ENCODE assay signal across 8 cellular contexts in genomic region chr10:43689618-43689954, GRCh38. TPM values are rescaled to one million over a fixed set of nuclear protein-coding genes. Genes with fewer than 3 reads are reported as not detected.
DNase-seq lines count a peak whose midpoint lies in the region; ATAC-seq and TF ChIP-seq lines count a peak whose summit lies in the region.

No MANE protein-coding gene starts in this region.

- H3K9me2 ChIP-seq in OCI-LY7 (ENCODE audit: insufficient read depth, low read length) = no peaks in the 10 kb centered on the region

- no peak for TF ChIP-seq CTCF in CD4-positive, alpha-beta T cell (IDR thresholded peaks at IDR 0.05)
- TF ChIP-seq CTCF in KMS-11 (conservative IDR thresholded peaks at IDR 0.05; ENCODE audit: low read depth, low read length) (no peak), OCI-LY7 (conservative IDR thresholded peaks at IDR 0.05; ENCODE audit: low read length) (no peak)

- CTCF ChIA-PET in CD4-positive, alpha-beta T cell (lab: Charles Lee) = interaction anchor here (0.5 to 1.3 kb wide), 8 partner anchors 9 to 1179 kb away, joined by 3 to 9 read pairs (median 4); partner anchors contain the start of gene ZNF32
- CTCF ChIA-PET in OCI-LY7 (lab: Charles Lee; ENCODE audit: unreplicated experiment) = interaction anchor here (0.6 kb wide), 1 partner anchor 376 kb away, joined by 4 read pairs; no protein-coding TSS in a partner anchor

- peaks cover 25% of the 10 kb centered on the region for H3K27me3 Mint-ChIP-seq in CD4-positive, alpha-beta T cell
- peaks cover 10% of the 10 kb centered on the region for H3K27me3 Mint-ChIP-seq in activated naive CD8-positive, alpha-beta T cell

- no peak overlapping the region for H3K27ac ChIP-seq in CD4-positive, alpha-beta T cell (ENCODE audit: low read depth, low read length)
- H3K27ac ChIP-seq in KMS-11 = no peak overlapping the region
- H3K27ac ChIP-seq in rectal smooth muscle tissue (ENCODE audit: low read depth, low read length) = peak overlapping the region; percentile 73
- H3K27ac ChIP-seq in OCI-LY7 (ENCODE audit: low read depth, low read length, poor library complexity, severe bottlenecking) = no peak overlapping the region

- POLR2A ChIA-PET in CD4-positive, alpha-beta T cell (lab: Charles Lee) = interaction anchor here (1.7 kb wide), 1 partner anchor 41 kb away, joined by 9 read pairs; the partner anchor contains the start of gene ZNF32
- POLR2A ChIA-PET in OCI-LY7 (lab: Charles Lee) = no interaction called here

- intact Hi-C loops in CD4-positive, alpha-beta T cell (cut with DNase I, micrococcal nuclease) = no loop called here
- intact Hi-C loops in left cardiac atrium (cut with DNase I) = loop anchor here in 1 of 2 donors (10.0 kb wide), 1 partner anchor 625 kb away; no protein-coding TSS in a partner anchor
- intact Hi-C loops in OCI-LY7 (cut with micrococcal nuclease; ENCODE audit: unreplicated experiment) = no loop called here

- peak; percentile 40 for ATAC-seq in CD4-positive, alpha-beta T cell (ENCODE audit: poor library complexity)
- peak; percentile 51 for ATAC-seq in GM19372 (IDR thresholded peaks at IDR 0.05; ENCODE audit: low read depth, unreplicated experiment)
- peak; percentile 84 to 91 for ATAC-seq in left cardiac atrium

- H3K4me1 ChIP-seq in KMS-11 (ENCODE audit: low read depth, poor library complexity, severe bottlenecking) (no peaks in the 10 kb centered on the region), rectal smooth muscle tissue (ENCODE audit: control insufficient read depth, insufficient read depth, low read length) (peaks cover 3% of the 10 kb centered on the region), OCI-LY7 (ENCODE audit: insufficient read depth, low read length, poor library complexity, severe bottlenecking) (no peaks in the 10 kb centered on the region)

- H3K36me3 ChIP-seq in KMS-11 (ENCODE audit: insufficient read depth) (no peaks in the 10 kb centered on the region), rectal smooth muscle tissue (ENCODE audit: control insufficient read depth, insufficient read depth, low read length) (no peaks in the 10 kb centered on the region), OCI-LY7 (ENCODE audit: insufficient read depth, low read length) (no peaks in the 10 kb centered on the region)

- H3K4me2 ChIP-seq in KMS-11 (no peak overlapping the region), OCI-LY7 (ENCODE audit: low read length) (no peak overlapping the region)

- peak in 3 of 10 experiments; percentile 13 to 47 (median 25) for DNase-seq in CD4-positive, alpha-beta T cell
- DNase-seq in left cardiac atrium (peak; percentile 80), putamen (ENCODE audit: low spot score) (no peak), OCI-LY7 (ENCODE audit: low spot score) (no peak)

- H3K9me3 Mint-ChIP-seq in CD4-positive, alpha-beta T cell = no peaks in the 10 kb centered on the region
- H3K9me3 Mint-ChIP-seq in activated naive CD8-positive, alpha-beta T cell (ENCODE audit: low read depth) = no peaks in the 10 kb centered on the region

- H2AFZ ChIP-seq in KMS-11 (ENCODE audit: low read depth) (peak overlapping the region; percentile 49), OCI-LY7 (ENCODE audit: low read length) (no peak overlapping the region)

- H3K79me2 ChIP-seq in KMS-11 (ENCODE audit: insufficient read depth, low read depth) = no peaks in the 10 kb centered on the region
- no peaks in the 10 kb centered on the region for H3K79me2 ChIP-seq in OCI-LY7 (ENCODE audit: insufficient read depth, low read depth, low read length)

- H3K4me1 Mint-ChIP-seq in CD4-positive, alpha-beta T cell (ENCODE audit: low read depth) = peaks cover 6% of the 10 kb centered on the region
- H3K4me1 Mint-ChIP-seq in activated naive CD8-positive, alpha-beta T cell (ENCODE audit: low read depth) = peaks cover 7% of the 10 kb centered on the region

- no peaks in the 10 kb centered on the region for H3K9me3 ChIP-seq in CD4-positive, alpha-beta T cell (ENCODE audit: control insufficient read depth, low read length)
- H3K9me3 ChIP-seq in OCI-LY7 (ENCODE audit: low read length) = no peaks in the 10 kb centered on the region

- H3K4me3 Mint-ChIP-seq in CD4-positive, alpha-beta T cell = peak overlapping the region; percentile 88
- peak overlapping the region; percentile 88 for H3K4me3 Mint-ChIP-seq in activated naive CD8-positive, alpha-beta T cell

- H3K9ac ChIP-seq in KMS-11 = no peak overlapping the region
- peak overlapping the region; percentile 47 for H3K9ac ChIP-seq in rectal smooth muscle tissue (ENCODE audit: low read length)

- no peaks in the 10 kb centered on the region for H4K20me1 ChIP-seq in KMS-11 (ENCODE audit: insufficient read depth)
- H4K20me1 ChIP-seq in OCI-LY7 (ENCODE audit: insufficient read depth, low read length) = no peaks in the 10 kb centered on the region

- H3K4me3 ChIP-seq in KMS-11 (IDR thresholded peaks at IDR 0.05; ENCODE audit: insufficient read depth, low read depth, low read length) (no peak overlapping the region), rectal smooth muscle tissue (ENCODE audit: low read length) (peak overlapping the region; percentile 69), OCI-LY7 (ENCODE audit: low read depth, low read length, poor library complexity, severe bottlenecking) (no peak overlapping the region)

- no peaks in the 10 kb centered on the region for H3K36me3 Mint-ChIP-seq in CD4-positive, alpha-beta T cell (ENCODE audit: low read depth)
- H3K36me3 Mint-ChIP-seq in activated naive CD8-positive, alpha-beta T cell = no peaks in the 10 kb centered on the region

- H3K27ac Mint-ChIP-seq in CD4-positive, alpha-beta T cell = no peak overlapping the region
- H3K27ac Mint-ChIP-seq in activated naive CD8-positive, alpha-beta T cell = peak overlapping the region; percentile 30

- H3K27me3 ChIP-seq in CD4-positive, alpha-beta T cell (ENCODE audit: control insufficient read depth, insufficient read depth, low read length) = peaks cover 12% of the 10 kb centered on the region
- H3K27me3 ChIP-seq in KMS-11 (ENCODE audit: insufficient read depth, low read depth) (no peaks in the 10 kb centered on the region), rectal smooth muscle tissue (ENCODE audit: control insufficient read depth, insufficient read depth, low read length) (no peaks in the 10 kb centered on the region)

- no TSS peak for BruUV-seq in OCI-LY7 (replicated peaks; lab: Mats Ljungman, UMichigan)

RNA-seq across cellular contexts. Expression of gene ZNF32, which starts 40.9 kb away (rescaled TPM):
- 10 to 100 TPM; 18.7 to 19.5 TPM for total RNA-seq in CD4-positive, alpha-beta T cell
- total RNA-seq in left cardiac atrium = 10 to 100 TPM; 41.3 to 41.6 TPM
- not detected in 2 replicates for total RNA-seq in OCI-LY7 (2014; rRNA removed; shearing (Covaris generic))
- not detected in 2 replicates for total RNA-seq in OCI-LY7 (2022)

Comparison
In these comparisons a context has a peak if more than half of its experiments do, and no peak if none do; other contexts are left out.
1. RNA of gene ZNF32, which starts 40.9 kb away (total RNA-seq): 41.3 to 41.6 TPM in left cardiac atrium and 18.7 to 19.5 TPM in CD4-positive, alpha-beta T cell; not detected in OCI-LY7; every median in the first group is over 10 times any median in the second.
2. Peak in every context shown above with its lines, with median percentiles within 50 percentile points of each other: ATAC-seq.